ENCODE assay signal across 15 cellular contexts in the genomic region with DNA sequence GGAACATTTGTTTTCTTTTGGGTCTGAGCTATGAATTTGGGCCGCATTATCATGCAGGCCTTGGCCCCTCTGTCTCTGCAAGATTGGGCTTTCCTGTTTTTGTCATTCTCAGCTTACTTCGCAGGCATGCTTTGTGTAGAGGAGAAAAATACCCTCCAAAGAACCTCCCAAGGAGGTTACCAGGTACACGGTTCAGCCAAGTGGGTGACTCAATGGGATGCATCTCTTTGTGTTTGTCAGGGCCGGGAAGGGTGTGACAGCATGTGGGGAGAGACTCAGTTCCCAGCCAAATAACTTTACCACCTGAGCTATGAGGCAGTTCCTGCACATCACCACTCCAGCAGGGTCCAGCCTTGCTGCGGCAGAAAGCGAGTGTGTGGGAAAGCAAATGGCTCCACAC. TPM values are rescaled to one million over a fixed set of nuclear protein-coding genes. Genes with fewer than 3 reads are reported as not detected.
"Had no signal": no experiment of that assay in that cellular context is flagged by ENCODE, and none has a peak within 500 bp of the region (broad histone marks: within the 10 kb centered on the region; RNA-seq: fewer than 3 reads in every experiment).

No MANE protein-coding gene starts in this region.

- DNase-seq: activated CD4-positive, alpha-beta memory T cell treated with anti-CD3 and anti-CD28 coated beads for 36 hours; activated CD8-positive, alpha-beta memory T cell treated with anti-CD3 and anti-CD28 coated beads, Interleukin-2, amount 10 ng/mL, durations not matched to agents 7 days and 5 days; activated naive CD4-positive, alpha-beta T cell treated with anti-CD3 and anti-CD28 coated beads for 36 hours; activated naive CD8-positive, alpha-beta T cell treated with anti-CD3 and anti-CD28 coated beads, Interleukin-2, amount 50 U/mL, for 24 hours; activated T-cell treated with anti-CD3 and anti-CD28 coated beads, Interleukin-2, amount 50 U/mL, for 1 hour; aorta; esophagus squamous epithelium; mesendoderm; nephron progenitor cell; right lobe of liver; stimulated activated naive CD8-positive, alpha-beta T cell treated with anti-CD3 and anti-CD28 coated beads, Interleukin-15, amount 100 ng/mL, for 72 hours; WERI-Rb-1 had no signal

- ATAC-seq: activated CD8-positive, alpha-beta memory T cell treated with anti-CD3 and anti-CD28 coated beads, Interleukin-2, amount 10 ng/mL, durations not matched to agents 7 days and 5 days; activated naive CD8-positive, alpha-beta T cell treated with anti-CD3 and anti-CD28 coated beads, Interleukin-2, amount 50 U/mL, for 24 hours; left lobe of liver; stimulated activated naive CD8-positive, alpha-beta T cell treated with anti-CD3 and anti-CD28 coated beads, Interleukin-15, amount 100 ng/mL, for 72 hours had no signal

- H3K27me3 ChIP-seq: esophagus squamous epithelium, right lobe of liver had no signal

- H3K36me3 ChIP-seq: esophagus squamous epithelium, right lobe of liver, thoracic aorta, WERI-Rb-1 had no signal

- H3K4me3 ChIP-seq: esophagus squamous epithelium, right lobe of liver, thoracic aorta had no signal

- H3K4me1 ChIP-seq: right lobe of liver had no signal

- H3K9me3 ChIP-seq: esophagus squamous epithelium, right lobe of liver, thoracic aorta had no signal

- H3K27ac ChIP-seq: right lobe of liver, thoracic aorta, WERI-Rb-1 had no signal

RNA-seq across cellular contexts. Expression of a gene that starts 47.8 kb away (rescaled TPM):
- total RNA-seq: activated CD8-positive, alpha-beta memory T cell treated with anti-CD3 and anti-CD28 coated beads, Interleukin-2, amount 10 ng/mL, durations not matched to agents 7 days and 5 days; progenitor cell of endocrine pancreas had no signal
